9 cellular contexts compared by ENCODE assay signal in the genomic region with DNA sequence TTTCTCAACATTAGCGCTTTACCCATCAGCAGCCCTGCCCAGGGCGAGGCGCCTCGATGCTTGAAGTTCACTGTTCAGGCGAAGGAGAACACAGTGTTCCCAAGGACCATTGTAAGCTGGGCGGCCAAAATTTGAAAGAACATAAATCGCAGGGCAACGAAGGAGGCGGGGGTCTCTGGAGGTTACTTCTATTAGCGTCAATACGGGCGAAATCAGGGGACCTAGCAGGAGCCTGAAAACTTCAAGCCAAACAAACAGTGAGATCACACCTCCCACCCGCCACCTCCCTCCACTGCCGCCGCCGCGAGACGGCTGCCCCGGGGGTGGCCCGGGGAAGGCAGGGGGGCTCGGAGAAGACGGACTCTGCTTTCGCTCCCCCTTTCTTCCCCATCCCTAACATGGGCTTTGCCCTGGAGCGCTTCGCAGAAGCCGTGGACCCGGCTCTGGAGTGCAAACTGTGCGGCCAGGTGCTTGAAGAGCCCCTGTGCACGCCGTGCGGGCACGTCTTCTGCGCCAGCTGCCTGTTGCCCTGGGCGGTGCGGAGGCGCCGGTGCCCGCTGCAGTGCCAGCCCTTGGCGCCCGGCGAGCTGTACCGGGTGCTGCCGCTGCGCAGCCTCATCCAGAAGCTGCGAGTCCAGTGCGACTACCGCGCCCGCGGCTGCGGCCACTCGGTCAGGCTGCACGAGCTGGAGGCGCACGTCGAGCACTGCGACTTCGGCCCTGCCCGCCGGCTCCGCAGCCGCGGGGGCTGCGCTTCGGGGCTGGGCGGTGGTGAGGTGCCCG. TPM values are rescaled to one million over a fixed set of nuclear protein-coding genes. Genes with fewer than 3 reads are reported as not detected.
DNase-seq lines count a peak whose midpoint lies in the region; ATAC-seq and TF ChIP-seq lines count a peak whose summit lies in the region.
"Had no signal": no experiment of that assay in that cellular context is flagged by ENCODE, and none has a peak within 500 bp of the region (broad histone marks: within the 10 kb centered on the region; RNA-seq: fewer than 3 reads in every experiment).

A gene (plus strand): TSS at position 263 of the 783 bp plus-strand sequence.

- H3K4me1 ChIP-seq in NT2/D1 (ENCODE audit: insufficient read depth, insufficient read length), result no peaks in the 10 kb centered on the region

- H3K9ac ChIP-seq in NT2/D1 (ENCODE audit: insufficient read length, low read depth), result peak within 1 kb of the TSS; percentile 76

- TF ChIP-seq CTCF in progenitor cell of endocrine pancreas (IDR thresholded peaks at IDR 0.05; ENCODE audit: unreplicated experiment), result no peak

- ATAC-seq in HG02970 (IDR thresholded peaks at IDR 0.05; ENCODE audit: low FRiP score, unreplicated experiment) (no peak), HG03354 (IDR thresholded peaks at IDR 0.05; ENCODE audit: poor library complexity, severe bottlenecking, unreplicated experiment) (no peak)

- no peaks in the 10 kb centered on the region for H3K9me3 Mint-ChIP-seq in progenitor cell of endocrine pancreas (ENCODE audit: low read depth)

- H3K4me3 Mint-ChIP-seq in progenitor cell of endocrine pancreas (ENCODE audit: low read depth), result peak within 1 kb of the TSS; percentile 66

- CTCF ChIA-PET in HEK293T (lab: Yijun Ruan, JAX), result no interaction called here

- peak within 1 kb of the TSS; percentile 71 for H3K4me3 ChIP-seq in NT2/D1 (ENCODE audit: insufficient read length, low read depth)

- no peaks in the 10 kb centered on the region for H3K36me3 Mint-ChIP-seq in progenitor cell of endocrine pancreas (ENCODE audit: insufficient read depth)

- no peaks in the 10 kb centered on the region for H3K36me3 ChIP-seq in NT2/D1 (ENCODE audit: insufficient read depth, insufficient read length, low read length)

- peaks cover 47% of the 10 kb centered on the region for H3K27me3 ChIP-seq in NT2/D1 (ENCODE audit: insufficient read depth, insufficient read length)

- peaks cover 50% of the 10 kb centered on the region for H3K27me3 Mint-ChIP-seq in progenitor cell of endocrine pancreas

- H3K4me1 Mint-ChIP-seq in progenitor cell of endocrine pancreas (ENCODE audit: low read depth), result peaks cover 6% of the 10 kb centered on the region

- no peaks in the 10 kb centered on the region for H3K9me3 ChIP-seq in NT2/D1 (ENCODE audit: insufficient read depth, low read length)

- DNase-seq in DMS153 (lab: John Stamatoyannopoulos, UW) (peak; percentile 32), NT2/D1 (ENCODE audit: low read depth, low spot score) (no peak), hepatic stellate cell (ENCODE audit: low spot score) (peak; percentile 26), progenitor cell of endocrine pancreas (ENCODE audit: low spot score, unreplicated experiment) (peak; percentile 29), NCI-H2227 (lab: John Stamatoyannopoulos, UW; ENCODE audit: unreplicated experiment) (no peak), HEK293T (ENCODE audit: extremely low spot score) (no peak)
- DNase-seq: stimulated activated CD4-positive, alpha-beta T cell treated with anti-CD3 and anti-CD28 coated beads, Interleukin-1b, Interleukin-23, amount 100 ng/mL, for 48 hours had no signal

- POLR2A ChIA-PET in HEK293T (lab: Yijun Ruan, JAX), result no interaction called here

- no peak within 1 kb of the TSS for H3K27ac Mint-ChIP-seq in progenitor cell of endocrine pancreas

TF ChIP-seq in HEK293T, 16 proteins besides CTCF, POLR2A, EP300 and RAD21:
- no peak for TF ChIP-seq FOXA1 (IDR thresholded peaks at IDR 0.05)
- TF ChIP-seq HDGF (IDR thresholded peaks at IDR 0.05; ENCODE audit: borderline replicate concordance), result no peak
- no peak for TF ChIP-seq ARNT (IDR thresholded peaks at IDR 0.05)

RNA-seq across cellular contexts. Expression of the gene that starts here (rescaled TPM):
- total RNA-seq in progenitor cell of endocrine pancreas, result 0.11 and 0.12 TPM in 2 replicates

Comparison
In these comparisons a context has a peak if more than half of its experiments do, and no peak if none do; other contexts are left out.
1. Peak in DNase-seq in progenitor cell of endocrine pancreas; RNA of the gene not detected or under 1 TPM.
2. DNase-seq: peak in DMS153 (single experiment) and hepatic stellate cell (single experiment); none in NT2/D1 (single experiment), NCI-H2227 (single experiment) and HEK293T (single experiment).